10 cellular contexts compared by ENCODE assay signal in genomic region chr10:73493781-73494180, GRCh38. TPM values are rescaled to one million over a fixed set of nuclear protein-coding genes. Genes with fewer than 3 reads are reported as not detected.
DNase-seq lines count a peak whose midpoint lies in the region; ATAC-seq and TF ChIP-seq lines count a peak whose summit lies in the region.
"Had no signal": no experiment of that assay in that cellular context is flagged by ENCODE, and none has a peak within 500 bp of the region (broad histone marks: within the 10 kb centered on the region; RNA-seq: fewer than 3 reads in every experiment).

No MANE protein-coding gene starts in this region.

- H3K27ac Mint-ChIP-seq in activated naive CD4-positive, alpha-beta T cell treated with anti-CD3 and anti-CD28 coated beads, Interleukin-2, amount 50 U/mL, for 24 hours: peak overlapping the region; percentile 19
- H3K27ac Mint-ChIP-seq in activated CD4-positive, alpha-beta memory T cell treated with anti-CD3 and anti-CD28 coated beads, Interleukin-2, amount 10 ng/mL, durations not matched to agents 7 days and 5 days: peak overlapping the region; percentile 61

- peaks cover 10% of the 10 kb centered on the region for H3K36me3 Mint-ChIP-seq in activated naive CD4-positive, alpha-beta T cell treated with anti-CD3 and anti-CD28 coated beads, Interleukin-2, amount 50 U/mL, for 24 hours
- peaks cover 43% of the 10 kb centered on the region for H3K36me3 Mint-ChIP-seq in activated CD4-positive, alpha-beta memory T cell treated with anti-CD3 and anti-CD28 coated beads, Interleukin-2, amount 10 ng/mL, durations not matched to agents 7 days and 5 days (ENCODE audit: low read depth)

- H3K27me3 Mint-ChIP-seq in activated naive CD4-positive, alpha-beta T cell treated with anti-CD3 and anti-CD28 coated beads, Interleukin-2, amount 50 U/mL, for 24 hours: no peaks in the 10 kb centered on the region
- H3K27me3 Mint-ChIP-seq in activated CD4-positive, alpha-beta memory T cell treated with anti-CD3 and anti-CD28 coated beads, Interleukin-2, amount 10 ng/mL, durations not matched to agents 7 days and 5 days: no peaks in the 10 kb centered on the region

- no peaks in the 10 kb centered on the region for H3K27me3 ChIP-seq in thoracic aorta (replicated peaks; ENCODE audit: insufficient read depth)
- H3K27me3 ChIP-seq in left lung: no peaks in the 10 kb centered on the region

- no peaks in the 10 kb centered on the region for H3K36me3 ChIP-seq in thoracic aorta
- H3K36me3 ChIP-seq in left lung: peaks cover 0 to 7% of the 10 kb centered on the region in 2 donors

- no peak for TF ChIP-seq CTCF in foreskin fibroblast (IDR thresholded peaks at IDR 0.05; ENCODE audit: low read depth, low read length)
- TF ChIP-seq CTCF in thoracic aorta (IDR thresholded peaks at IDR 0.05): no peak
- no peak for TF ChIP-seq CTCF in left lung (IDR thresholded peaks at IDR 0.05)

- H3K9me3 Mint-ChIP-seq in activated naive CD4-positive, alpha-beta T cell treated with anti-CD3 and anti-CD28 coated beads, Interleukin-2, amount 50 U/mL, for 24 hours: no peaks in the 10 kb centered on the region
- H3K9me3 Mint-ChIP-seq in activated CD4-positive, alpha-beta memory T cell treated with anti-CD3 and anti-CD28 coated beads, Interleukin-2, amount 10 ng/mL, durations not matched to agents 7 days and 5 days: no peaks in the 10 kb centered on the region

- DNase-seq in activated naive CD4-positive, alpha-beta T cell treated with anti-CD3 and anti-CD28 coated beads, Interleukin-2, amount 50 U/mL, for 16 hours: no peak
- no peak for DNase-seq in activated CD4-positive, alpha-beta memory T cell treated with anti-CD3 and anti-CD28 coated beads, Interleukin-2, amount 10 ng/mL, durations not matched to agents 7 days and 5 days
- DNase-seq in foreskin fibroblast: peak; percentile 50 to 69
- no peak for DNase-seq in thoracic aorta (ENCODE audit: low spot score)
- DNase-seq in NCI-H345 treated with DMSO at 0.1 percent for 48 hours (lab: John Stamatoyannopoulos, UW; ENCODE audit: unreplicated experiment): no peak
- no peak for DNase-seq in left lung
- DNase-seq in stimulated activated naive CD4-positive, alpha-beta T cell (lab: John Stamatoyannopoulos, UW): no peak
- DNase-seq: NCI-H146 had no signal

- CTCF ChIA-PET in activated CD4-positive, alpha-beta memory T cell treated with anti-CD3 and anti-CD28 coated beads, Interleukin-2, amount 10 ng/mL, durations not matched to agents 7 days and 5 days (lab: Charles Lee): interaction anchor here (0.7 kb wide), 1 partner anchor 226 kb away, joined by 3 read pairs; no protein-coding TSS in a partner anchor

- H3K4me1 ChIP-seq in thoracic aorta (ENCODE audit: control insufficient read depth in 1 of 2, low read depth in 2 of 2): peaks cover 34 to 35% of the 10 kb centered on the region in 2 donors
- H3K4me1 ChIP-seq in left lung: peaks cover 8 to 57% of the 10 kb centered on the region in 2 donors

- H3K4me3 Mint-ChIP-seq in activated naive CD4-positive, alpha-beta T cell treated with anti-CD3 and anti-CD28 coated beads, Interleukin-2, amount 50 U/mL, for 24 hours: peak overlapping the region; percentile 75
- H3K4me3 Mint-ChIP-seq in activated CD4-positive, alpha-beta memory T cell treated with anti-CD3 and anti-CD28 coated beads, Interleukin-2, amount 10 ng/mL, durations not matched to agents 7 days and 5 days: peak overlapping the region; percentile 70

- intact Hi-C loops in left lung (cut with DNase I): no loop called here

- H3K9me3 ChIP-seq in thoracic aorta (no peaks in the 10 kb centered on the region), left lung (no peaks in the 10 kb centered on the region)

- POLR2A ChIA-PET in activated CD4-positive, alpha-beta memory T cell treated with anti-CD3 and anti-CD28 coated beads, Interleukin-2, amount 10 ng/mL, durations not matched to agents 7 days and 5 days (lab: Charles Lee): interaction anchor here (0.9 to 4.5 kb wide), 6 partner anchors 10 to 132 kb away, joined by 3 to 63 read pairs (median 10); partner anchors contain the start of gene ANXA7

- ATAC-seq in thoracic aorta (ENCODE audit: insufficient number of reproducible peaks, low FRiP score, low read depth) (no peak), left lung (no peak)

- peaks cover 66% of the 10 kb centered on the region for H3K4me1 Mint-ChIP-seq in activated naive CD4-positive, alpha-beta T cell treated with anti-CD3 and anti-CD28 coated beads, Interleukin-2, amount 50 U/mL, for 24 hours
- H3K4me1 Mint-ChIP-seq in activated CD4-positive, alpha-beta memory T cell treated with anti-CD3 and anti-CD28 coated beads, Interleukin-2, amount 10 ng/mL, durations not matched to agents 7 days and 5 days: peaks cover 51% of the 10 kb centered on the region

- H3K4me3 ChIP-seq in foreskin fibroblast (ENCODE audit: low read depth in 1 of 2, low read length in 2 of 2) (peak overlapping the region; percentile 68 to 88), thoracic aorta (peak overlapping the region; percentile 82), left lung (peak overlapping the region in 1 of 2 donors; percentile 81)
- H3K4me3 ChIP-seq: lung had no signal

- no peak overlapping the region for H3K27ac ChIP-seq in thoracic aorta
- H3K27ac ChIP-seq in left lung: peak overlapping the region in 1 of 2 donors; percentile 100

RNA-seq across cellular contexts. Expression of gene PPP3CB, which starts 2.0 kb away (rescaled TPM):
- 10 to 100 TPM; 53.4 to 55.4 TPM for total RNA-seq in activated CD4-positive, alpha-beta memory T cell treated with anti-CD3 and anti-CD28 coated beads, Interleukin-2, amount 10 ng/mL, durations not matched to agents 7 days and 5 days
- total RNA-seq in thoracic aorta: 10 to 100 TPM; 39.4 to 80.6 TPM
- 10 to 100 TPM; 32.3 to 39.7 TPM for total RNA-seq in left lung

Comparison
In these comparisons a context has a peak if more than half of its experiments do, and no peak if none do; other contexts are left out.
1. DNase-seq: peak in foreskin fibroblast (2 of 2); none in activated naive CD4-positive, alpha-beta T cell treated with anti-CD3 and anti-CD28 coated beads, Interleukin-2, amount 50 U/mL, for 16 hours (single experiment), activated CD4-positive, alpha-beta memory T cell treated with anti-CD3 and anti-CD28 coated beads, Interleukin-2, amount 10 ng/mL, durations not matched to agents 7 days and 5 days (single experiment), thoracic aorta (single experiment), NCI-H345 treated with DMSO at 0.1 percent for 48 hours (single experiment), left lung (0 of 2) and stimulated activated naive CD4-positive, alpha-beta T cell (0 of 6).